In the genomic region with DNA sequence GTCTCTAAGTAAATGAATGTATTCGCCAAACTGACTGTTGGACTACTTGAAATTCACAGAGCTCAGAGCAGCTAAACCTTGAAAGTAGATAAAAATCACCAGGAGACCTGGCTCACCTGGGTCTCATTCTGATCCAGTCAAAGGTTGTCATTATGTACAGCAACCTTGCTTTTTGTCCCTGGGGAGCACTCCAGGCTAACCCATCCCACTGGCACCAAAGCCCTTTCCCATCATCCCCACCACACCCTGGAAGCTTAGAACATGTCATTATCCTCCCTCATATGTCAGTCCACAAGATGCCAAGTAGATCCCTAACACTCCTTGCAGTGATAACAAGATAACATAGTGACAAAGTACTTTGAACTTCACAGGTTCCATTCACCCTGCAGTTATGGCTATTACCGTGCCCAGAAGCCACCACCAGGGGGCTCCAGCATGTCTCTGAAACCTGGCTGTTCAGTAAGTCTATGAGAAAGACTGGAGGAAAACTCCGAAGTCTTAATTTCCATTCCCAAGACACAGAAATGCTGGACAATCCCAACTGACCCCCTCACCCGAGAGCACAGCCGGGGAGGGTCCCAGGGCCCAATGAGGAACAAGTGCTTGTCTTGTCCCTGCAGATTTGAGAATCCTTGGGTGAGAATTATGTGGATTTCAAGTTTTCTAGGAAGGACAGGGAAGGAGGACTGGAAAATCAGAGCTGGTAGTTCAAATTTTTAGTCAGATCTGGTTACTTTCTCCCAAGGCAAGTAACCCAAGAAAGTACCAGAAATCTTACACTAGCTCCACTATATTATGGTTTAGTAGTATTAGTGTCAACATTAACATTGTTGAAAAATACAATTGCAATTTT, we compare ENCODE assay signal across 8 cellular contexts. TPM values are rescaled to one million over a fixed set of nuclear protein-coding genes. Genes with fewer than 3 reads are reported as not detected.
DNase-seq lines count a peak whose midpoint lies in the region; ATAC-seq and TF ChIP-seq lines count a peak whose summit lies in the region.

No MANE protein-coding gene starts in this region.

- no peak overlapping the region for H3K27ac ChIP-seq in C4-2B
- H3K27ac ChIP-seq in caudate nucleus (ENCODE audit: low read depth, low read length) = no peak overlapping the region
- H3K27ac ChIP-seq in left lung = no peak overlapping the region

- no peaks in the 10 kb centered on the region for H3K9me3 ChIP-seq in left lung

- H3K4me3 ChIP-seq in left lung = no peak overlapping the region

- TF ChIP-seq CTCF in C4-2B (conservative IDR thresholded peaks at IDR 0.05) = peak; percentile 95
- TF ChIP-seq CTCF in left lung (IDR thresholded peaks at IDR 0.05) = peak; percentile 90 to 91

- ATAC-seq in GM19395 (IDR thresholded peaks at IDR 0.05; ENCODE audit: unreplicated experiment) (peak; percentile 75), left lung (peak; percentile 99)
- ATAC-seq in activated CD4-positive, CD25-positive, alpha-beta regulatory T cell treated with anti-CD3 and anti-CD28 coated beads, Interleukin-2, amount 50 U/mL, for 24 hours = peak; percentile 55 to 60

- peaks cover 0 to 8% of the 10 kb centered on the region in 2 donors for H3K27me3 ChIP-seq in left lung

- intact Hi-C loops in left lung (cut with DNase I) = loop anchor here in 1 of 2 donors (10.0 kb wide), 1 partner anchor 246 kb away; no protein-coding TSS in a partner anchor

- DNase-seq in NCI-H1092 treated with DMSO at 0.1 percent for 48 hours (lab: John Stamatoyannopoulos, UW) (peak; percentile 58), caudate nucleus (lab: John Stamatoyannopoulos, UW) (peak in 55 of 61 donors; percentile 6 to 85 (median 58)), left lung (peak; percentile 74 to 88), DMS114 treated with DMSO at 0.1 percent for 48 hours (lab: John Stamatoyannopoulos, UW; ENCODE audit: unreplicated experiment) (no peak)
- DNase-seq in stimulated activated CD4-positive, alpha-beta T cell treated with anti-CD3 and anti-CD28 coated beads, TNF-alpha, amount 100 ng/mL, for 4 hours (ENCODE audit: low read depth in 3 of 3) = peak; percentile 41 to 49 (median 43)

- H3K4me1 ChIP-seq in left lung = peaks cover 0 to 4% of the 10 kb centered on the region in 2 donors

- no peaks in the 10 kb centered on the region for H3K36me3 ChIP-seq in left lung

RNA-seq across cellular contexts. Expression of a gene that starts 43.0 kb away (rescaled TPM):
- total RNA-seq in left lung = 10 to 100 TPM; 40.9 to 41.3 TPM
